Comparison of ENCODE assay signal across 17 cellular contexts in genomic region chr7:148483515-148483914, GRCh38.
A peak's percentile ranks its signal among the peaks of the same experiment; 100 is the strongest.
DNase-seq lines count a peak whose midpoint lies in the region; ATAC-seq and TF ChIP-seq lines count a peak whose summit lies in the region.
"Had no signal": no experiment of that assay in that cellular context is flagged by ENCODE, and none has a peak within 500 bp of the region (broad histone marks: within the 10 kb centered on the region; RNA-seq: fewer than 3 reads in every experiment).

No MANE protein-coding gene starts in this region.

- H3K27ac ChIP-seq in BLaER1 (no peak overlapping the region), mesendoderm (ENCODE audit: low read depth, low read length) (no peak overlapping the region), trophoblast cell (ENCODE audit: low read depth, low read length) (no peak overlapping the region), uterus (no peak overlapping the region)

- no peak for ATAC-seq in GM19023 (IDR thresholded peaks at IDR 0.05; ENCODE audit: unreplicated experiment)
- ATAC-seq: HepG2 had no signal

- H2BK15ac ChIP-seq in mesendoderm (replicated peaks; ENCODE audit: low read depth): no peak overlapping the region

- no peak overlapping the region for H2AFZ ChIP-seq in trophoblast cell (ENCODE audit: insufficient read depth, low read length, poor library complexity)

- H2BK120ac ChIP-seq in mesendoderm (ENCODE audit: low read depth, low read length) (no peak overlapping the region), trophoblast cell (ENCODE audit: insufficient read depth, low read length, poor library complexity) (no peak overlapping the region)

- TF ChIP-seq POLR2A in uterus (IDR thresholded peaks at IDR 0.05): no peak

- H3K9ac ChIP-seq in BLaER1 (no peak overlapping the region), mesendoderm (ENCODE audit: low read length) (no peak overlapping the region), trophoblast cell (ENCODE audit: low read length) (no peak overlapping the region)

- H4K8ac ChIP-seq in mesendoderm (ENCODE audit: low read depth, low read length) (no peak overlapping the region), trophoblast cell (ENCODE audit: low read depth, low read length) (no peak overlapping the region)

- intact Hi-C loops in uterus (cut with DNase I; ENCODE audit: low total_unique reads): no loop called here

- no peaks in the 10 kb centered on the region for H3K36me3 ChIP-seq in BLaER1
- no peaks in the 10 kb centered on the region for H3K36me3 ChIP-seq in mesendoderm (ENCODE audit: control insufficient read depth, insufficient read depth, low read length)
- no peaks in the 10 kb centered on the region for H3K36me3 ChIP-seq in trophoblast cell (ENCODE audit: control insufficient read depth in 1 of 2, insufficient read depth in 2 of 2, low read length in 2 of 2)
- H3K36me3 ChIP-seq in uterus: no peaks in the 10 kb centered on the region
- H3K36me3 ChIP-seq: HAP-1 had no signal

- H3K27me3 ChIP-seq in BLaER1 (no peaks in the 10 kb centered on the region), mesendoderm (ENCODE audit: insufficient read depth, low read length, poor library complexity) (no peaks in the 10 kb centered on the region), trophoblast cell (ENCODE audit: insufficient read depth, low read length) (no peaks in the 10 kb centered on the region), uterus (no peaks in the 10 kb centered on the region)

- H3K23ac ChIP-seq in mesendoderm (ENCODE audit: low read length): no peak overlapping the region
- no peak overlapping the region for H3K23ac ChIP-seq in trophoblast cell (ENCODE audit: low read length)

- H3K4me1 ChIP-seq in BLaER1 (peaks cover 17% of the 10 kb centered on the region), mesendoderm (ENCODE audit: control insufficient read depth, low read depth, low read length) (no peaks in the 10 kb centered on the region), trophoblast cell (ENCODE audit: control insufficient read depth in 1 of 2, insufficient read depth in 2 of 2, low read length in 2 of 2) (peaks cover 11 to 16% of the 10 kb centered on the region in 2 experiments), uterus (no peaks in the 10 kb centered on the region)

- H2AK5ac ChIP-seq in mesendoderm (ENCODE audit: low read length): no peak overlapping the region
- no peak overlapping the region for H2AK5ac ChIP-seq in trophoblast cell (ENCODE audit: low read length)

- H3K18ac ChIP-seq in mesendoderm (ENCODE audit: low read length) (no peak overlapping the region), trophoblast cell (ENCODE audit: low read length) (no peak overlapping the region)

- H4K91ac ChIP-seq in trophoblast cell (ENCODE audit: low read depth, low read length): peak overlapping the region; percentile 19

- H3K79me1 ChIP-seq in mesendoderm (ENCODE audit: low read length) (no peaks in the 10 kb centered on the region), trophoblast cell (ENCODE audit: low read length) (no peaks in the 10 kb centered on the region)

- no peak overlapping the region for H2BK5ac ChIP-seq in mesendoderm (ENCODE audit: low read length)
- no peak overlapping the region for H2BK5ac ChIP-seq in trophoblast cell (ENCODE audit: low read depth, low read length, poor library complexity)

- H3K79me2 ChIP-seq in mesendoderm (ENCODE audit: control insufficient read depth, insufficient read depth, low read length): no peaks in the 10 kb centered on the region
- no peaks in the 10 kb centered on the region for H3K79me2 ChIP-seq in trophoblast cell (ENCODE audit: control insufficient read depth, insufficient read depth, low read length, poor library complexity)

- no CpG with 5 or more reads among the region's 8 CpGs for whole genome bisulfite sequencing in mesendoderm (ENCODE audit: extremely low coverage, insufficient coverage, low lambda C conversion rate)
- no CpG with 5 or more reads among the region's 8 CpGs for WGBS in trophoblast cell (ENCODE audit: extremely low coverage, insufficient coverage, insufficient read length)

- no peak overlapping the region for H2BK12ac ChIP-seq in trophoblast cell (ENCODE audit: low read length)

- no peak overlapping the region for H3K4me3 ChIP-seq in BLaER1
- H3K4me3 ChIP-seq in mesendoderm (ENCODE audit: low read length): no peak overlapping the region
- no peak overlapping the region for H3K4me3 ChIP-seq in trophoblast cell (ENCODE audit: low read depth, low read length)
- no peak overlapping the region for H3K4me3 ChIP-seq in uterus
- H3K4me3 ChIP-seq: HAP-1 had no signal

- peak overlapping the region; percentile 63 for H3K4me2 ChIP-seq in BLaER1
- no peak overlapping the region for H3K4me2 ChIP-seq in mesendoderm (ENCODE audit: low read length)
- H3K4me2 ChIP-seq in trophoblast cell (ENCODE audit: low read length): no peak overlapping the region

- DNase-seq in NCI-H2171 (lab: John Stamatoyannopoulos, UW): peak; percentile 63
- DNase-seq in mesendoderm: no peak
- DNase-seq in trophoblast cell: no peak
- no peak for DNase-seq in HUDEP-2 (lab: John Stamatoyannopoulos, UW; ENCODE audit: unreplicated experiment in 76 of 76)
- DNase-seq in uterus: no peak
- no peak for DNase-seq in DMS153 treated with DMSO at 0.1 percent for 48 hours (lab: John Stamatoyannopoulos, UW; ENCODE audit: unreplicated experiment)
- DNase-seq: ACHN; C1 segment of cervical spinal cord; Calu3; CD4-positive, alpha-beta T cell; DMS153; DND-41; GDM1 had no signal

- H4K20me1 ChIP-seq in BLaER1: no peaks in the 10 kb centered on the region

- no peak overlapping the region for H3K4ac ChIP-seq in mesendoderm (ENCODE audit: low read depth, low read length)
- H3K4ac ChIP-seq in trophoblast cell (ENCODE audit: low read depth, low read length): no peak overlapping the region

- no peak overlapping the region for H4K5ac ChIP-seq in mesendoderm (ENCODE audit: low read length)

- H3K9me3 ChIP-seq in BLaER1 (no peaks in the 10 kb centered on the region), trophoblast cell (ENCODE audit: insufficient read depth, low read depth, low read length) (no peaks in the 10 kb centered on the region), uterus (no peaks in the 10 kb centered on the region)
- H3K9me3 ChIP-seq: HAP-1 had no signal

- no peak for TF ChIP-seq CTCF in uterus (IDR thresholded peaks at IDR 0.05)

- peak overlapping the region; percentile 22 for H3K56ac ChIP-seq in mesendoderm (ENCODE audit: low read length)

- H3K14ac ChIP-seq in trophoblast cell (ENCODE audit: low read length): no peak overlapping the region

- H4K12ac ChIP-seq in trophoblast cell (ENCODE audit: low read depth, low read length): no peak overlapping the region
